ENCODE assay signal across 9 cellular contexts in the genomic region with DNA sequence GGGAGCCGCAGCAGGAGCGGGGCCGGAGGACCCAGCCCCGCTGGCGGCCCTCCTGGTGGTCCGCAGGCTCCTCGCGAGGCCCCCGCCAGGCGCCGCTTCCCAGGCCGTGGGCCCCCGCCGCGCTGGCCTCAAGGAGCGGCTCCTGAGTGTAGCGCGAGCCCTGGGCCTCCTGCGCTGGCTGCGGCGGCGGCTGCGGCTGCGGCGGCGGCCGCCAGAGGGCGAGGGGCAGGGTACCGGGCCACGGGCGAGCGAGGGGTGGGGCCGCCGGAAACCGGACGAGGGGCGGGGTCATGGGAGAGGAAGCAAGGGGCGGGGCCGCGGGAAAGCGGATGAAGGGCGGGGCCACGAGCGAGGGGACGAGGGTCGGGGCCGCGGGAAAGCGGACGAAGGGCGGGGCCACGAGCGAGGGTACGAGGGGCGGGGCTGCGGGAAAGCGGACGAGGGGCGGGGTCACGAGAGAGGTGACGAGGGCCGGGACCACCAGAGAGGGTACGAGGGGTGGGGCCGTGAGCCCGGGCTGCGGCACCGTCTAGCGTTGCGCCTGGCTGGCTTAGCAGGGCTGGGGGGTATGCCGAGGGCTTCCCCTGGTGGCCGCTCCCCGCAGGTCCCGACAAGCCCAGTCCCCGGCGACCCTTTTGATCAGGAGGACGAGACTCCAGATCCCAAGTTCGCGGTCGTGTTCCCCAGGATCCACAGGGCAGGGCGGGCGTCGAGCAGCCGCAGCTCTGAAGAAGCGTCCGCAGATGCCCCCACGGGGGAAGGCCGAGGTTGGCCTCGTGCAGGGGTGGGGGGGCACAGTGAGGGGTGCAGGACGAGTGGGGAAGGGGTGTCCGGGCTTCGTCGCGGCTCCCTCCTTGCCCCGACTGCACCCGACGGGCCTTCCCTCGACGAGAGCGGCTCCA. TPM values are rescaled to one million over a fixed set of nuclear protein-coding genes. Genes with fewer than 3 reads are reported as not detected.
DNase-seq lines count a peak whose midpoint lies in the region; ATAC-seq, FAIRE-seq and TF ChIP-seq lines count a peak whose summit lies in the region.
"Had no signal": no experiment of that assay in that cellular context is flagged by ENCODE, and none has a peak within 500 bp of the region (broad histone marks: within the 10 kb centered on the region; RNA-seq: fewer than 3 reads in every experiment).

No MANE protein-coding gene starts in this region.

- peak overlapping the region; percentile 64 for H3K4me3 Mint-ChIP-seq in Calu3 (ENCODE audit: low read depth, unreplicated experiment)
- peak overlapping the region; percentile 60 for H3K4me3 Mint-ChIP-seq in activated T-helper 17 cell treated with anti-CD3 and anti-CD28 coated beads, Interleukin-2, amount 50 U/mL, for 72 hours
- H3K4me3 Mint-ChIP-seq in naive thymus-derived CD4-positive, alpha-beta T cell = peak overlapping the region; percentile 57 to 95 (median 82)

- CTCF ChIA-PET in Calu3 (lab: Charles Lee) = interaction anchor here (0.8 to 2.9 kb wide), 3 partner anchors 12 to 47 kb away, joined by 3 to 12 read pairs (median 4); no protein-coding TSS in a partner anchor
- CTCF ChIA-PET in naive thymus-derived CD4-positive, alpha-beta T cell (lab: Charles Lee) = interaction anchor here (0.7 to 1.5 kb wide), 4 partner anchors 12 to 162 kb away, joined by 3 to 4 read pairs (median 4); a partner anchor contains a TSS

- no peak for FAIRE-seq in RCC 7860 (lab: Jason Lieb, UNC)

- DNase-seq in Calu3 (peak; percentile 95), LHCN-M2 (ENCODE audit: low read depth) (peak; percentile 61), RCC 7860 (ENCODE audit: low spot score) (peak; percentile 59), fibroblast of mammary gland (ENCODE audit: low read depth) (peak; percentile 56)
- peak; percentile 81 to 98 (median 93) for DNase-seq in naive thymus-derived CD4-positive, alpha-beta T cell
- peak; percentile 91 to 92 for DNase-seq in stimulated activated CD8-positive, alpha-beta memory T cell treated with anti-CD3 and anti-CD28 coated beads, Interleukin-7, amount 100 ng/mL, for 4 hours (ENCODE audit: low read depth in 2 of 2)

- no peaks in the 10 kb centered on the region for H3K27me3 ChIP-seq in naive thymus-derived CD4-positive, alpha-beta T cell (ENCODE audit: control insufficient read depth in 2 of 2, insufficient read depth in 2 of 2, low read length in 2 of 2)

- no peaks in the 10 kb centered on the region for H3K4me1 Mint-ChIP-seq in Calu3 (ENCODE audit: low read depth, unreplicated experiment)
- H3K4me1 Mint-ChIP-seq in activated T-helper 17 cell treated with anti-CD3 and anti-CD28 coated beads, Interleukin-2, amount 50 U/mL, for 72 hours = no peaks in the 10 kb centered on the region
- H3K4me1 Mint-ChIP-seq in naive thymus-derived CD4-positive, alpha-beta T cell = peaks cover 0 to 17% (median 11%) of the 10 kb centered on the region in 7 donors

- intact Hi-C loops in Calu3 (cut with micrococcal nuclease; ENCODE audit: unreplicated experiment) = loop anchor here (5.0 to 10.0 kb wide), 2 partner anchors 72 to 164 kb away; a partner anchor contains a TSS
- intact Hi-C loops in naive thymus-derived CD4-positive, alpha-beta T cell (cut with micrococcal nuclease) = loop anchor here (1.0 to 10.0 kb wide), 12 partner anchors 8 to 1138 kb away; a partner anchor contains a TSS

- POLR2A ChIA-PET in naive thymus-derived CD4-positive, alpha-beta T cell (lab: Charles Lee) = interaction anchor here (0.7 to 1.6 kb wide), 8 partner anchors 54 to 300 kb away, joined by 3 to 15 read pairs (median 6); a partner anchor contains a TSS

- TF ChIP-seq CTCF in Calu3 (IDR thresholded peaks at IDR 0.05; ENCODE audit: unreplicated experiment) (peak; percentile 61), fibroblast of mammary gland (conservative IDR thresholded peaks at IDR 0.05; ENCODE audit: control insufficient read depth, insufficient read depth, low read depth, low read length) (peak; percentile 4)

- H3K4me1 ChIP-seq in naive thymus-derived CD4-positive, alpha-beta T cell (ENCODE audit: control insufficient read depth in 2 of 2, insufficient read depth in 2 of 2, low read length in 2 of 2) = peaks cover 0 to 2% of the 10 kb centered on the region in 2 donors

- H3K4me3 ChIP-seq in fibroblast of mammary gland (ENCODE audit: control insufficient read depth, low read depth, low read length) = peak overlapping the region; percentile 41
- peak overlapping the region; percentile 53 for H3K4me3 ChIP-seq in naive thymus-derived CD4-positive, alpha-beta T cell (ENCODE audit: low read length)

- H3K27ac ChIP-seq in naive thymus-derived CD4-positive, alpha-beta T cell (ENCODE audit: low read depth, low read length) = peak overlapping the region; percentile 83
- H3K27ac ChIP-seq: epithelial cell of prostate had no signal

- no peaks in the 10 kb centered on the region for H3K9me3 Mint-ChIP-seq in Calu3 (ENCODE audit: low read depth, unreplicated experiment)
- H3K9me3 Mint-ChIP-seq in activated T-helper 17 cell treated with anti-CD3 and anti-CD28 coated beads, Interleukin-2, amount 50 U/mL, for 72 hours = no peaks in the 10 kb centered on the region
- H3K9me3 Mint-ChIP-seq in naive thymus-derived CD4-positive, alpha-beta T cell = no peaks in the 10 kb centered on the region

- BruUV-seq in Calu3 (replicated peaks; lab: Mats Ljungman, UMichigan) = no TSS peak

- no peaks in the 10 kb centered on the region for H3K9me3 ChIP-seq in naive thymus-derived CD4-positive, alpha-beta T cell (ENCODE audit: control insufficient read depth in 2 of 3, low read length in 3 of 3)

- ATAC-seq in GM21723 (IDR thresholded peaks at IDR 0.05; ENCODE audit: unreplicated experiment) = peak; percentile 77
- peak; percentile 93 for ATAC-seq in activated T-helper 17 cell treated with anti-CD3 and anti-CD28 coated beads, Interleukin-2, amount 50 U/mL, for 72 hours (replicated peaks)
- ATAC-seq in naive thymus-derived CD4-positive, alpha-beta T cell = peak; percentile 94

- peaks cover 7% of the 10 kb centered on the region for H3K36me3 Mint-ChIP-seq in Calu3 (ENCODE audit: insufficient read depth, unreplicated experiment)
- H3K36me3 Mint-ChIP-seq in activated T-helper 17 cell treated with anti-CD3 and anti-CD28 coated beads, Interleukin-2, amount 50 U/mL, for 72 hours (ENCODE audit: low read depth) = no peaks in the 10 kb centered on the region
- H3K36me3 Mint-ChIP-seq in naive thymus-derived CD4-positive, alpha-beta T cell = no peaks in the 10 kb centered on the region

- no peak overlapping the region for H3K27ac Mint-ChIP-seq in Calu3 (ENCODE audit: unreplicated experiment)
- no peak overlapping the region for H3K27ac Mint-ChIP-seq in activated T-helper 17 cell treated with anti-CD3 and anti-CD28 coated beads, Interleukin-2, amount 50 U/mL, for 72 hours
- peak overlapping the region in 6 of 9 donors; percentile 59 to 95 (median 86) for H3K27ac Mint-ChIP-seq in naive thymus-derived CD4-positive, alpha-beta T cell

- H3K36me3 ChIP-seq in naive thymus-derived CD4-positive, alpha-beta T cell (ENCODE audit: control insufficient read depth in 2 of 3, insufficient read depth in 3 of 3, low read length in 3 of 3) = peaks cover 0 to 3% (median 0%) of the 10 kb centered on the region in 3 experiments

- peaks cover 15% of the 10 kb centered on the region for H3K27me3 Mint-ChIP-seq in Calu3 (ENCODE audit: unreplicated experiment)
- no peaks in the 10 kb centered on the region for H3K27me3 Mint-ChIP-seq in activated T-helper 17 cell treated with anti-CD3 and anti-CD28 coated beads, Interleukin-2, amount 50 U/mL, for 72 hours
- H3K27me3 Mint-ChIP-seq in naive thymus-derived CD4-positive, alpha-beta T cell = peaks cover 0 to 31% (median 0%) of the 10 kb centered on the region in 5 donors

RNA-seq across cellular contexts. Expression of a gene that starts 1.7 kb away (rescaled TPM):
- 58.4 and 78.6 TPM in 2 replicates for total RNA-seq in Calu3 (2022)
- total RNA-seq in LHCN-M2 (2014; rRNA removed) = under 0.01 and 0.06 TPM in 2 replicates
- 0.33 TPM for polyA plus RNA-seq in LHCN-M2 (2012)
- 10 to 100 TPM; 10.2 to 44.5 TPM for total RNA-seq in activated T-helper 17 cell treated with anti-CD3 and anti-CD28 coated beads, Interleukin-2, amount 50 U/mL, for 72 hours
- 100 to 1,000 TPM in 4 of 5 experiments, 10 to 100 TPM in 1; 72.2 to 461 (median 304) TPM for total RNA-seq in naive thymus-derived CD4-positive, alpha-beta T cell
- polyA plus RNA-seq in naive thymus-derived CD4-positive, alpha-beta T cell = 1 to 10 TPM; 1.2 to 2.3 TPM

RNA-seq across cellular contexts. Expression of a gene that starts 44.0 kb away (rescaled TPM):
- total RNA-seq in Calu3 (2022) = 1.9 and 3.5 TPM in 2 replicates
- 0.17 and 0.90 TPM in 2 replicates for total RNA-seq in LHCN-M2 (2014; rRNA removed)
- polyA plus RNA-seq in LHCN-M2 (2012) = 0.26 TPM
- under 1 TPM in 1 of 2 donors, not detected in 1; 0.21 TPM for total RNA-seq in activated T-helper 17 cell treated with anti-CD3 and anti-CD28 coated beads, Interleukin-2, amount 50 U/mL, for 72 hours
- total RNA-seq in naive thymus-derived CD4-positive, alpha-beta T cell = 1 to 10 TPM in 2 of 5 experiments, under 1 TPM in 3; 0.43 to 2.4 (median 0.84) TPM
- under 1 TPM; 0.06 to 0.22 TPM for polyA plus RNA-seq in naive thymus-derived CD4-positive, alpha-beta T cell

Comparison
In these comparisons a context has a peak if more than half of its experiments do, and no peak if none do; other contexts are left out.
1. Peak in every context shown above with its lines: DNase-seq, ATAC-seq, H3K4me3 ChIP-seq and H3K27ac ChIP-seq.
2. H3K27ac Mint-ChIP-seq: peak in naive thymus-derived CD4-positive, alpha-beta T cell (6 of 9); none in Calu3 (single experiment) and activated T-helper 17 cell treated with anti-CD3 and anti-CD28 coated beads, Interleukin-2, amount 50 U/mL, for 72 hours (single experiment).
3. RNA of a gene that starts 1.7 kb away (total RNA-seq): 72.2 to 461 TPM in naive thymus-derived CD4-positive, alpha-beta T cell, 58.4 to 78.6 TPM in Calu3 and 10.2 to 44.5 TPM in activated T-helper 17 cell treated with anti-CD3 and anti-CD28 coated beads, Interleukin-2, amount 50 U/mL, for 72 hours; under 0.01 to 0.06 TPM in LHCN-M2; every median in the first group is over 10 times any median in the second.